Comparison of ENCODE assay signal across 18 cellular contexts in the genomic region with DNA sequence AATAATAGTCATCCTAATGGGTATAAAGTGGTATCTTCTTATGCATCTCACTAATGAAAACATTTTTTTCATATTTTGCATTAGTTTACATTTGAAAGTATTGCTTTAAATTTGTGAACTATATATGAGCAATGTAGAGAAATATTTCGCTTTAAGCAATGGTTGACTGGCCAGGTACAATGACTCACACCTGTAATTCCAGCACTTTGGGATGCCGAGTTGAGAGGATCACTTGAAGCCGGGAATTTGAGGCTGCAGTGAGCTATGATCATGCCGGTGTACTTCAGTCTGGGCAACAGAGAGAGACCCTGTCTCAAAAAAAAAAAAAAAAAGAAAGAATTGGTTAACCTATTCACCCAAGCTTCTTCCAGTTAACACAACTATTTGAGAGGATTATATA.
"Had no signal": no experiment of that assay in that cellular context is flagged by ENCODE, and none has a peak within 500 bp of the region (broad histone marks: within the 10 kb centered on the region; RNA-seq: fewer than 3 reads in every experiment).

No MANE protein-coding gene starts in this region.

- FAIRE-seq: frontal cortex had no signal

- H3K4me3 ChIP-seq: heart left ventricle, thoracic aorta had no signal

- DNase-seq: activated CD4-positive, alpha-beta T cell treated with anti-CD3 and anti-CD28 coated beads, Interleukin-2, amount 10 ng/mL, durations not matched to agents 7 days and 5 days; activated CD8-positive, alpha-beta memory T cell treated with anti-CD3 and anti-CD28 coated beads, Interleukin-2, amount 50 U/mL, for 4 hours; activated CD8-positive, alpha-beta T cell treated with anti-CD3 and anti-CD28 coated beads, Interleukin-2, amount 10 ng/mL, durations not matched to agents 7 days and 5 days; activated naive CD4-positive, alpha-beta T cell treated with anti-CD3 and anti-CD28 coated beads, Interleukin-2, amount 10 ng/mL, durations not matched to agents 7 days and 5 days; activated naive CD8-positive, alpha-beta T cell treated with anti-CD3 and anti-CD28 coated beads, Interleukin-2, amount 50 U/mL, for 24 hours; activated T-cell treated with anti-CD3 and anti-CD28 coated beads, Interleukin-2, amount 50 U/mL, for 4 hours; anterior cingulate cortex; brain microvascular endothelial cell; effector CD4-positive, alpha-beta T cell; heart left ventricle; natural killer cell; retina; stimulated activated naive B cell treated with anti-CD40 and anti-IgM and Interleukin-4, amounts not matched to agents 10 μg/mL and 1 μg/mL and 100 μg/mL, for 72 hours had no signal

- H3K27me3 ChIP-seq: brain microvascular endothelial cell, heart left ventricle, neutrophil had no signal

- ATAC-seq: activated CD4-positive, CD25-positive, alpha-beta regulatory T cell treated with anti-CD3 and anti-CD28 coated beads, Interleukin-2, amount 50 U/mL, for 24 hours; activated CD8-positive, alpha-beta T cell treated with anti-CD3 and anti-CD28 coated beads, Interleukin-2, amount 10 ng/mL, durations not matched to agents 7 days and 5 days; activated naive CD8-positive, alpha-beta T cell treated with anti-CD3 and anti-CD28 coated beads, Interleukin-2, amount 50 U/mL, for 24 hours; activated T-cell treated with anti-CD3 and anti-CD28 coated beads, Interleukin-2, amount 50 U/mL, for 4 hours; heart left ventricle; natural killer cell; stimulated activated naive B cell treated with anti-CD40 and anti-IgM and Interleukin-4, amounts not matched to agents 10 μg/mL and 1 μg/mL and 100 μg/mL, for 72 hours had no signal

- H3K9me3 ChIP-seq: heart left ventricle, neutrophil, thoracic aorta had no signal

- H3K27ac ChIP-seq: brain microvascular endothelial cell, heart left ventricle, neutrophil, parathyroid adenoma, thoracic aorta had no signal

- H3K36me3 ChIP-seq: brain microvascular endothelial cell had no signal
